ENCODE assay signal across 26 cellular contexts in the genomic region with DNA sequence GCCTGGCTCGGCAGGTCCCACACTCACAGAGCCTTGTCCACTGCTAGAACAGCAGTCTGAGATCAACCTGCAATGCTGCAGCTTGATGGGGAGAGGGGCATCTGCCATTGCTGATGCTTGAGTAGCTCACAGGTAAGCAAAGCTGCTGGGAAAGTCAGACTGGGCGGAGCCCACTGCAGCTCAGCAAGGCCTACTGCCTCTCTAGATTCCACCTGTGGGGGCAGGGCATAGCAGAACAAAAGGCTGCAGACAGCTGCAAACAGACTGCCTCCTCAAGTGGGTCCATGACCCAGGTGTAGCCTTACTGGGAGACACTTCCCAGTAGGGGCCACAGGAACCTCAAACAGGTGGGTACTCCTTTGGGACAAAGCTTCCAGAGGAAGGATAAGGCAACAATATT.
"Had no signal": no experiment of that assay in that cellular context is flagged by ENCODE, and none has a peak within 500 bp of the region (broad histone marks: within the 10 kb centered on the region; RNA-seq: fewer than 3 reads in every experiment).

No MANE protein-coding gene starts in this region.

- H3K27ac ChIP-seq: brain microvascular endothelial cell, cardiac muscle cell, RWPE1, SJCRH30, WERI-Rb-1 had no signal

- DNase-seq: activated CD4-positive, alpha-beta T cell treated with anti-CD3 and anti-CD28 coated beads for 4 hours; activated CD8-positive, alpha-beta memory T cell treated with anti-CD3 and anti-CD28 coated beads, Interleukin-2, amount 50 U/mL, for 4 hours; activated CD8-positive, alpha-beta T cell treated with anti-CD3 and anti-CD28 coated beads for 36 hours; activated gamma-delta T cell treated with Interleukin-2 at 50 U/mL for 16 hours; activated naive CD4-positive, alpha-beta T cell treated with anti-CD3 and anti-CD28 coated beads, Interleukin-2, amount 10 ng/mL, durations not matched to agents 7 days and 5 days; activated naive CD8-positive, alpha-beta T cell treated with anti-CD3 and anti-CD28 coated beads for 36 hours; activated T-cell treated with anti-CD3 and anti-CD28 coated beads, Interleukin-2, amount 50 U/mL, for 72 hours; brain microvascular endothelial cell; MG63; MV-4-11; NCI-H1105; NCI-H1436; NCI-H1694 treated with DMSO at 0.1 percent for 48 hours; NCI-H2081 treated with DMSO at 0.1 percent for 48 hours; NCI-H345; NCI-H524 treated with DMSO at 0.1 percent for 48 hours; NCI-H82; Right ventricle myocardium superior; SJCRH30; SK-N-SH; T-helper 1 cell; WERI-Rb-1 had no signal

- H3K4me1 ChIP-seq: SJCRH30 had no signal

- H3K4me3 ChIP-seq: cardiac muscle cell, MG63, SJCRH30 had no signal

- H3K36me3 ChIP-seq: brain microvascular endothelial cell, cardiac muscle cell, MG63, SJCRH30, WERI-Rb-1 had no signal

- ATAC-seq: activated CD4-positive, CD25-positive, alpha-beta regulatory T cell treated with anti-CD3 and anti-CD28 coated beads, Interleukin-2, amount 50 U/mL, for 24 hours; activated CD8-positive, alpha-beta T cell treated with anti-CD3 and anti-CD28 coated beads for 36 hours; activated T-cell treated with anti-CD3 and anti-CD28 coated beads, Interleukin-2, amount 50 U/mL, for 72 hours; Panc1 had no signal

- H3K9me3 ChIP-seq: MG63, SJCRH30, SK-N-SH had no signal

- H3K27me3 ChIP-seq: brain microvascular endothelial cell, cardiac muscle cell, MG63, SJCRH30 had no signal
